ENCODE assay signal across 8 cellular contexts in the genomic region with DNA sequence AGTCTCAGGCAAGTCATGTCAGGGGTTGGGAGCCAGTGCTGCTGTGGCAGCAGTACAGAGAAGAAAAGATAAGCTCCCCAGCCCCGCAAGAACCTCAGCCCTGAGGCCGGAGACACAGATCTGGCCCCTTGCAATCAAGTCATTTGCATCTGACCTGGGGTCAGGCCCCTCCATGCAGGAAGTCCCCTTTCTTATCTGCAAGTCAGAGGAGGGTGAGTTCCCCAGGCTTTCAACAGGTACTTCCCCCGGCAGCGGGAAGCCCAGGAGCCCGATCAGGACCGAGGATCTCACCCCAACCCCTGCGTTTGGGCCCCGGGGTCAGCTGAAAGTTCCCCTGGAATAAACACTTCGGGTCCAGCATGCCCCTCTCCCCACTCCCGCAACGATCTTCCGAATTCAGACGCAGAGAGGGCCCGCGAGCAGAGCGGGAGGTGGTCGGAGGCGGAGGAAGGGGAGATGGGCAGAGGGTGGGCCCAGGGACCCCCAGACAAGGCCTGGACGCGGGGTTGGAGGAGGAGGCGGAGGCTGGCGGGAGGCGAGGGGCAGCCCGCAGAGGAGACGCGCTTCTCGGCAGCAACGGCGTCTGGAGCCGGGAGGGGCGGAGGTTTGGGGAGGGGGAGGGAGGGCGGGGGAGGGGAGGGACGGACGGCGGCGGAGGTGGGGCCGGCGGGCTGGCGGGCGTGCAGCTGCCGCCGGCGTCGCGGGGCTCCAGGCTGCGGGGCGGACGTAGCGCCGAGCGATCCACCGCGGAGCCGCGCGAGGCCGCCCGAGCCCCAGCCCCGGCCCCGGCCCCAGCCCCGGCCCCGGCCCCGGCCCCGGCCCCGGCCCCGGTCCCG. TPM values are rescaled to one million over a fixed set of nuclear protein-coding genes. Genes with fewer than 3 reads are reported as not detected.
A peak's percentile ranks its signal among the peaks of the same experiment; 100 is the strongest.
DNase-seq lines count a peak whose midpoint lies in the region; ATAC-seq and TF ChIP-seq lines count a peak whose summit lies in the region.

A gene with protein sequence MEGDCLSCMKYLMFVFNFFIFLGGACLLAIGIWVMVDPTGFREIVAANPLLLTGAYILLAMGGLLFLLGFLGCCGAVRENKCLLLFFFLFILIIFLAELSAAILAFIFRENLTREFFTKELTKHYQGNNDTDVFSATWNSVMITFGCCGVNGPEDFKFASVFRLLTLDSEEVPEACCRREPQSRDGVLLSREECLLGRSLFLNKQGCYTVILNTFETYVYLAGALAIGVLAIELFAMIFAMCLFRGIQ (plus strand): TSS at position 685 of the 836 bp plus-strand sequence. CDS start 179,455 bp downstream, outside the sequence.

- H3K27ac ChIP-seq in ACC112 (ENCODE audit: low read depth, low read length) (no peak within 1 kb of the TSS), mesodermal cell (ENCODE audit: low read depth, low read length, severe bottlenecking) (peak within 1 kb of the TSS; percentile 90), testis (no peak within 1 kb of the TSS)

- TF ChIP-seq POLR2A in testis (IDR thresholded peaks at IDR 0.05): no peak

- H3K27me3 ChIP-seq in ACC112 (ENCODE audit: insufficient read depth, low read length) (peaks cover 44% of the 10 kb centered on the region), testis (no peaks in the 10 kb centered on the region)

- H3K36me3 Mint-ChIP-seq in activated B cell treated with CpG ODN at 0.5 μM for 24 hours (ENCODE audit: low read depth): peaks cover 2% of the 10 kb centered on the region

- H3K36me3 ChIP-seq in ACC112 (ENCODE audit: insufficient read depth, low read length): no peaks in the 10 kb centered on the region
- no peaks in the 10 kb centered on the region for H3K36me3 ChIP-seq in mesodermal cell (ENCODE audit: control insufficient read depth, insufficient read depth, low read length)
- H3K36me3 ChIP-seq in testis (ENCODE audit: low read depth, missing control alignments): no peaks in the 10 kb centered on the region

- H3K27ac Mint-ChIP-seq in activated B cell treated with CpG ODN at 0.5 μM for 24 hours: peak within 1 kb of the TSS; percentile 72

- CTCF ChIA-PET in activated B cell treated with CpG ODN at 0.5 μM for 24 hours (lab: Charles Lee): interaction anchor here (1.2 kb wide), 2 partner anchors 169 to 185 kb away, joined by 3 to 5 read pairs; no protein-coding TSS in a partner anchor

- no peaks in the 10 kb centered on the region for H3K9me3 Mint-ChIP-seq in activated B cell treated with CpG ODN at 0.5 μM for 24 hours

- H3K4me3 Mint-ChIP-seq in activated B cell treated with CpG ODN at 0.5 μM for 24 hours: peak within 1 kb of the TSS; percentile 89

- H3K79me2 ChIP-seq in ACC112 (ENCODE audit: control insufficient read depth, insufficient read depth, low read length, unreplicated experiment): no peaks in the 10 kb centered on the region

- TF ChIP-seq CTCF in activated B cell treated with CpG ODN at 0.5 μM for 24 hours (IDR thresholded peaks at IDR 0.05) (no peak), testis (IDR thresholded peaks at IDR 0.05) (no peak)

- peak; percentile 95 for ATAC-seq in GM18909 (IDR thresholded peaks at IDR 0.05; ENCODE audit: poor library complexity, unreplicated experiment)
- ATAC-seq in HG03175 (IDR thresholded peaks at IDR 0.05; ENCODE audit: unreplicated experiment): peak; percentile 77
- ATAC-seq in activated B cell treated with CpG ODN at 0.5 μM for 24 hours (ENCODE audit: low read depth): peak; percentile 70

- WGBS in mesodermal cell (ENCODE audit: insufficient coverage in 2 of 2), 2 experiments: 0% methylated on average over 16 to 28 of the region's 67 CpGs
- WGBS in testis, 2 donors: 4 to 19% methylated on average over 11 to 33 of the region's 67 CpGs

- intact Hi-C loops in activated B cell treated with CpG ODN at 0.5 μM for 24 hours (cut with micrococcal nuclease): loop anchor here (1.0 to 5.0 kb wide), 7 partner anchors 94 to 616 kb away; a partner anchor contains a TSS
- intact Hi-C loops in testis (cut with DNase I; ENCODE audit: low total_unique reads): loop anchor here (5.0 to 10.0 kb wide), 2 partner anchors 102 to 166 kb away; no protein-coding TSS in a partner anchor

- POLR2A ChIA-PET in activated B cell treated with CpG ODN at 0.5 μM for 24 hours (lab: Charles Lee): interaction anchor here (0.6 to 0.9 kb wide), 5 partner anchors 52 to 170 kb away, joined by 3 to 6 read pairs (median 4); no protein-coding TSS in a partner anchor

- peak within 1 kb of the TSS; percentile 68 for H2AFZ ChIP-seq in ACC112 (ENCODE audit: low read length, unreplicated experiment)

- no peaks in the 10 kb centered on the region for H3K4me1 ChIP-seq in ACC112 (ENCODE audit: control insufficient read depth, insufficient read depth, low read length, unreplicated experiment)
- peaks cover 47% of the 10 kb centered on the region for H3K4me1 ChIP-seq in mesodermal cell (ENCODE audit: control insufficient read depth, insufficient read depth, low read length, poor library complexity, severe bottlenecking)
- peaks cover 15% of the 10 kb centered on the region for H3K4me1 ChIP-seq in testis

- H3K27me3 Mint-ChIP-seq in activated B cell treated with CpG ODN at 0.5 μM for 24 hours: peaks cover 15% of the 10 kb centered on the region

- H3K4me1 Mint-ChIP-seq in activated B cell treated with CpG ODN at 0.5 μM for 24 hours: peaks cover 22% of the 10 kb centered on the region

- DNase-seq in activated B cell treated with CpG ODN at 0.5 μM for 24 hours (peak; percentile 31), ecto neural progenitor cell (ENCODE audit: low spot score) (peak; percentile 87), testis (no peak), NCI-H446 (lab: John Stamatoyannopoulos, UW) (no peak)

- H3K4me3 ChIP-seq in ACC112 (ENCODE audit: low read depth, low read length) (peak within 1 kb of the TSS; percentile 74), mesodermal cell (ENCODE audit: extremely low read depth, insufficient read depth, low read length, poor library complexity, severe bottlenecking) (peak within 1 kb of the TSS; percentile 78), testis (peak within 1 kb of the TSS; percentile 53 to 69)

- H3K9me3 ChIP-seq in mesodermal cell (ENCODE audit: control insufficient read depth, low read length) (peaks cover 7% of the 10 kb centered on the region), testis (no peaks in the 10 kb centered on the region)

RNA-seq across cellular contexts. Expression of the gene that starts here (rescaled TPM):
- total RNA-seq in activated B cell treated with CpG ODN at 0.5 μM for 24 hours (2.8 and 3.0 TPM in 2 replicates), testis (1 to 10 TPM; 2.1 to 5.0 TPM)
- polyA plus RNA-seq in mesodermal cell (2013, experiment 1 of 2): 118 TPM
- 97.8 TPM for polyA plus RNA-seq in mesodermal cell (2013, experiment 2 of 2)
- 11.1 TPM for polyA plus RNA-seq in testis (ENCODE audit: insufficient read depth, low read depth, low replicate concordance)

Comparison
In these comparisons a context has a peak if more than half of its experiments do, and no peak if none do; other contexts are left out.
1. DNase-seq: peak in activated B cell treated with CpG ODN at 0.5 μM for 24 hours (single experiment) and ecto neural progenitor cell (single experiment); none in testis (single experiment) and NCI-H446 (0 of 2).
2. Peak in every context shown above with its lines, with median percentiles within 50 percentile points of each other: H3K4me3 ChIP-seq and ATAC-seq.